ENCODE assay signal across 9 cellular contexts in genomic region chr3:101780661-101781060, GRCh38. TPM values are rescaled to one million over a fixed set of nuclear protein-coding genes. Genes with fewer than 3 reads are reported as not detected.
DNase-seq lines count a peak whose midpoint lies in the region; ATAC-seq and TF ChIP-seq lines count a peak whose summit lies in the region.
"Had no signal": no experiment of that assay in that cellular context is flagged by ENCODE, and none has a peak within 500 bp of the region (broad histone marks: within the 10 kb centered on the region; RNA-seq: fewer than 3 reads in every experiment).

No MANE protein-coding gene starts in this region.

- H2BK120ac ChIP-seq in IMR-90 (ENCODE audit: low read depth, low read length): 0 out of 2 replicates have a peak overlapping the region, but pooled peaks have one; percentile 45

- H4K20me1 ChIP-seq in IMR-90 (ENCODE audit: insufficient read depth, low read length) (no peaks in the 10 kb centered on the region), mammary epithelial cell (ENCODE audit: insufficient read depth, low read length) (no peaks in the 10 kb centered on the region)

- peak overlapping the region; percentile 73 for H2BK5ac ChIP-seq in IMR-90 (ENCODE audit: low read depth, low read length, poor library complexity, severe bottlenecking)

- H3K36me3 ChIP-seq in IMR-90 (ENCODE audit: control insufficient read depth, insufficient read depth, low read length) (peaks cover 20% of the 10 kb centered on the region), mammary epithelial cell (ENCODE audit: insufficient read depth, low read length) (peaks cover 2% of the 10 kb centered on the region)

- peak overlapping the region; percentile 98 for H3K4me2 ChIP-seq in IMR-90 (ENCODE audit: low read depth, low read length)
- H3K4me2 ChIP-seq in mammary epithelial cell (ENCODE audit: insufficient read depth, low read depth, low read length): peak overlapping the region; percentile 94

- H4K91ac ChIP-seq in IMR-90 (ENCODE audit: insufficient read depth, low read depth, low read length): no peak overlapping the region

- no peak overlapping the region for H2AK9ac ChIP-seq in IMR-90 (replicated peaks; ENCODE audit: low read depth, low read length, poor library complexity)

- TF ChIP-seq CTCF in IMR-90 (conservative IDR thresholded peaks at IDR 0.05; ENCODE audit: low read depth, low read length) (no peak), mammary epithelial cell (conservative IDR thresholded peaks at IDR 0.05 in 1 of 2, IDR thresholded peaks at IDR 0.05 in 1 of 2; ENCODE audit: extremely low read depth in 1 of 2, insufficient read depth in 1 of 2, low read depth in 1 of 2, low read length in 2 of 2) (no peak), GM13977 (IDR thresholded peaks at IDR 0.05; ENCODE audit: extremely low read depth, insufficient read depth, missing control alignments) (no peak), GM10248 (IDR thresholded peaks at IDR 0.05; ENCODE audit: control extremely low read depth, extremely low read depth, low read depth, missing control alignments) (no peak)

- H3K9ac ChIP-seq in IMR-90 (ENCODE audit: low read depth, low read length) (peak overlapping the region; percentile 80; the same call in 1 of the 2 replicates), mammary epithelial cell (ENCODE audit: insufficient read depth, low read length) (no peak overlapping the region)

- H3K18ac ChIP-seq in IMR-90 (ENCODE audit: low read depth, low read length): 0 out of 2 replicates have a peak overlapping the region, but pooled peaks have one; percentile 7

- peak; percentile 5 for DNase-seq in CD1c-positive myeloid dendritic cell (ENCODE audit: extremely low spot score)
- DNase-seq in IMR-90: peak; percentile 91
- DNase-seq in mammary epithelial cell: peak; percentile 76
- peak; percentile 78 for DNase-seq in myocyte (ENCODE audit: low read depth)
- no peak for DNase-seq in GM13977 (ENCODE audit: low spot score)
- no peak for DNase-seq in GM10248 (ENCODE audit: extremely low spot score)
- no peak for DNase-seq in activated CD4-positive, alpha-beta T cell treated with anti-CD3 and anti-CD28 coated beads, Interleukin-2, amount 50 U/mL, for 4 hours
- no peak for DNase-seq in NCI-H1417 (lab: John Stamatoyannopoulos, UW)

- peak overlapping the region; percentile 56; the same call in 1 of the 2 replicates for H3K4ac ChIP-seq in IMR-90 (ENCODE audit: low read depth, low read length)

- 0 out of 2 replicates have a peak overlapping the region, but pooled peaks have one; percentile 1 for H3K4me3 ChIP-seq in IMR-90 (ENCODE audit: insufficient read depth, low read depth, low read length)
- H3K4me3 ChIP-seq in mammary epithelial cell (replicated peaks in 1 of 3; ENCODE audit: insufficient read depth in 1 of 3, low read depth in 2 of 3, low read length in 3 of 3): peak overlapping the region in 2 of 3 experiments; percentile 65 to 88
- H3K4me3 ChIP-seq: lung had no signal

- H3K27me3 ChIP-seq in IMR-90 (ENCODE audit: control insufficient read depth, insufficient read depth, low read length) (no peaks in the 10 kb centered on the region), mammary epithelial cell (ENCODE audit: insufficient read depth, low read length) (no peaks in the 10 kb centered on the region)

- peak overlapping the region; percentile 2 for H2AFZ ChIP-seq in IMR-90 (replicated peaks; ENCODE audit: low read length, poor library complexity)
- peak overlapping the region; percentile 41 for H2AFZ ChIP-seq in mammary epithelial cell (ENCODE audit: low read depth, low read length)

- in situ Hi-C loops in IMR-90 (cut with MboI; ENCODE audit: low sequenced_read_pairs) (no loop called here), mammary epithelial cell (cut with MboI; ENCODE audit: low sequenced_read_pairs in 2 of 2) (no loop called here), GM13977 (cut with MboI; ENCODE audit: low pct_unique_long_range_greater_than_20kb, low sequenced_read_pairs, unreplicated experiment) (no loop called here)

- TF ChIP-seq POLR2A in IMR-90 (IDR thresholded peaks at IDR 0.05; ENCODE audit: low read depth, low read length): no peak

- intact Hi-C loops in IMR-90 (cut with micrococcal nuclease) (loop anchor here (2.0 kb wide), 2 partner anchors 46 to 56 kb away; partner anchors contain the start of gene CEP97), mammary epithelial cell (cut with micrococcal nuclease) (loop anchor here (2.0 kb wide), 1 partner anchor 56 kb away; the partner anchor contains the start of gene CEP97)

- dilution Hi-C loops in IMR-90 (cut with HindIII; ENCODE audit: low sequenced_read_pairs, unreplicated experiment): no loop called here
- dilution Hi-C loops in mammary epithelial cell (cut with HindIII; ENCODE audit: low sequenced_read_pairs): no loop called here

- POLR2A ChIA-PET in IMR-90 (lab: Charles Lee; ENCODE audit: unreplicated experiment) (no interaction called here), GM10248 (lab: Yijun Ruan, JAX) (no interaction called here)

- peaks cover 23 to 44% of the 10 kb centered on the region in 2 experiments; a peak in 3 of 4 replicates for H3K79me1 ChIP-seq in IMR-90 (ENCODE audit: low read depth in 1 of 2, low read length in 2 of 2)

- peaks cover 3% of the 10 kb centered on the region; the same call in 1 of the 2 replicates for H3K9me1 ChIP-seq in IMR-90 (ENCODE audit: insufficient read depth, low read length)

- H3K27ac ChIP-seq in IMR-90 (ENCODE audit: insufficient read depth, low read length): peak overlapping the region; percentile 50; the same call in 1 of the 2 replicates
- H3K27ac ChIP-seq in mammary epithelial cell (ENCODE audit: insufficient read depth, low read depth, low read length): no peak overlapping the region

- no peak overlapping the region for H4K5ac ChIP-seq in IMR-90 (ENCODE audit: low read depth, low read length)

- H2AK5ac ChIP-seq in IMR-90 (ENCODE audit: low read depth, low read length): no peak overlapping the region

- no peak overlapping the region for H3K14ac ChIP-seq in IMR-90 (replicated peaks; ENCODE audit: low read depth, low read length)

- H3K79me2 ChIP-seq in mammary epithelial cell (ENCODE audit: insufficient read depth, low read length): peaks cover 23% of the 10 kb centered on the region

- peak; percentile 56 for ATAC-seq in IMR-90 (ENCODE audit: low read depth)

- peak overlapping the region; percentile 50; the same call in 1 of the 2 replicates for H2BK20ac ChIP-seq in IMR-90 (ENCODE audit: low read depth, low read length)

- no peak for TF ChIP-seq RAD21 in IMR-90 (IDR thresholded peaks at IDR 0.05; ENCODE audit: low read length)

- CTCF ChIA-PET in IMR-90 (lab: Yijun Ruan, JAX) (interaction anchor here (0.6 to 0.9 kb wide), 2 partner anchors 13 to 85 kb away, joined by 3 read pairs; no protein-coding TSS in a partner anchor), mammary epithelial cell (lab: Charles Lee; ENCODE audit: low non-redundant PET) (no interaction called here), GM10248 (lab: Yijun Ruan, JAX) (no interaction called here)

- WGBS in IMR-90 (ENCODE audit: extremely low coverage in 2 of 2, insufficient read length in 1 of 2), 2 experiments: no CpG with 5 or more reads among the region's 2 CpGs
- 14% methylated on average over 2 of the region's 2 CpGs for WGBS in mammary epithelial cell (ENCODE audit: low coverage, missing lambda C conversion rate)

- BruUV-seq in IMR-90 (replicated peaks; lab: Mats Ljungman, UMichigan) (no TSS peak), mammary epithelial cell (replicated peaks; lab: Mats Ljungman, UMichigan) (no TSS peak)

- peak overlapping the region in 1 of 2 experiments; percentile 66; a peak in 2 of 4 replicates for H4K8ac ChIP-seq in IMR-90 (ENCODE audit: low read depth in 2 of 2, low read length in 2 of 2)

- H3K4me1 ChIP-seq in IMR-90 (ENCODE audit: control insufficient read depth, insufficient read depth, low read length) (peaks cover 5% of the 10 kb centered on the region; the same call in 1 of the 2 replicates), mammary epithelial cell (ENCODE audit: insufficient read depth, low read length) (peaks cover 23% of the 10 kb centered on the region)

- no peak overlapping the region for H3K23ac ChIP-seq in IMR-90 (ENCODE audit: low read depth, low read length)

- no peak overlapping the region for H2BK15ac ChIP-seq in IMR-90 (ENCODE audit: low read depth, low read length)

- no peak overlapping the region for H3K56ac ChIP-seq in IMR-90 (ENCODE audit: extremely low read depth, insufficient read depth, low read length)

- H3K9me3 ChIP-seq in IMR-90 (ENCODE audit: control insufficient read depth, insufficient read depth, low read length) (no peaks in the 10 kb centered on the region), mammary epithelial cell (replicated peaks; ENCODE audit: insufficient read depth, low read length) (no peaks in the 10 kb centered on the region)

TF ChIP-seq in IMR-90, 13 proteins besides CTCF, POLR2A, EP300 and RAD21 (continues in another document):
- TF ChIP-seq NFE2L2 (IDR thresholded peaks at IDR 0.05; ENCODE audit: low read depth, low read length) (peak; percentile 96), ELK1 (IDR thresholded peaks at IDR 0.05; ENCODE audit: borderline replicate concordance, low read depth, low read length) (no peak)

RNA-seq across cellular contexts. Expression of gene NXPE3, which starts 1.6 kb away (rescaled TPM):
- total RNA-seq in IMR-90 (2012; rRNA removed) (23.1 and 23.8 TPM in 2 replicates), mammary epithelial cell (10 to 100 TPM; 19.4 to 21.5 TPM), myocyte (36.4 and 42.1 TPM in 2 replicates)
- polyA plus RNA-seq in IMR-90 (2012; rRNA removed) (18.5 and 20.0 TPM in 2 replicates), mammary epithelial cell (22.0 TPM)
- 11.3 and 12.6 TPM in 2 replicates for polyA plus RNA-seq in IMR-90 (2012; cell fraction: cytosol; rRNA removed)
- polyA plus RNA-seq in IMR-90 (2012; cell fraction: nucleus; rRNA removed; ENCODE audit: low replicate concordance): 9.4 and 12.0 TPM in 2 replicates
- polyA minus RNA-seq in mammary epithelial cell: 39.1 TPM
- polyA plus RNA-seq in myocyte (2012): 36.7 TPM

RNA-seq across cellular contexts. Expression of gene CEP97, which starts 56.2 kb away (rescaled TPM):
- total RNA-seq in IMR-90 (2012; rRNA removed) (21.9 TPM in 2 replicates), mammary epithelial cell (10 to 100 TPM; 15.7 to 15.9 TPM), myocyte (21.1 and 27.8 TPM in 2 replicates)
- polyA plus RNA-seq in IMR-90 (2012; rRNA removed) (1.2 and 2.0 TPM in 2 replicates), mammary epithelial cell (1.6 TPM)
- 0.23 and 0.32 TPM in 2 replicates for polyA plus RNA-seq in IMR-90 (2012; cell fraction: cytosol; rRNA removed)
- 0.41 and 2.1 TPM in 2 replicates for polyA plus RNA-seq in IMR-90 (2012; cell fraction: nucleus; rRNA removed; ENCODE audit: low replicate concordance)
- 8.9 TPM for polyA minus RNA-seq in mammary epithelial cell
- 3.1 TPM for polyA plus RNA-seq in myocyte (2012)

Comparison
In these comparisons a context has a peak if more than half of its experiments do, and no peak if none do; other contexts are left out.
1. DNase-seq: peak in CD1c-positive myeloid dendritic cell (single experiment), IMR-90 (single experiment), mammary epithelial cell (single experiment) and myocyte (single experiment); none in GM13977 (single experiment), GM10248 (single experiment), activated CD4-positive, alpha-beta T cell treated with anti-CD3 and anti-CD28 coated beads, Interleukin-2, amount 50 U/mL, for 4 hours (0 of 2) and NCI-H1417 (0 of 3).